Comparison of ENCODE assay signal across 13 cellular contexts in the genomic region with DNA sequence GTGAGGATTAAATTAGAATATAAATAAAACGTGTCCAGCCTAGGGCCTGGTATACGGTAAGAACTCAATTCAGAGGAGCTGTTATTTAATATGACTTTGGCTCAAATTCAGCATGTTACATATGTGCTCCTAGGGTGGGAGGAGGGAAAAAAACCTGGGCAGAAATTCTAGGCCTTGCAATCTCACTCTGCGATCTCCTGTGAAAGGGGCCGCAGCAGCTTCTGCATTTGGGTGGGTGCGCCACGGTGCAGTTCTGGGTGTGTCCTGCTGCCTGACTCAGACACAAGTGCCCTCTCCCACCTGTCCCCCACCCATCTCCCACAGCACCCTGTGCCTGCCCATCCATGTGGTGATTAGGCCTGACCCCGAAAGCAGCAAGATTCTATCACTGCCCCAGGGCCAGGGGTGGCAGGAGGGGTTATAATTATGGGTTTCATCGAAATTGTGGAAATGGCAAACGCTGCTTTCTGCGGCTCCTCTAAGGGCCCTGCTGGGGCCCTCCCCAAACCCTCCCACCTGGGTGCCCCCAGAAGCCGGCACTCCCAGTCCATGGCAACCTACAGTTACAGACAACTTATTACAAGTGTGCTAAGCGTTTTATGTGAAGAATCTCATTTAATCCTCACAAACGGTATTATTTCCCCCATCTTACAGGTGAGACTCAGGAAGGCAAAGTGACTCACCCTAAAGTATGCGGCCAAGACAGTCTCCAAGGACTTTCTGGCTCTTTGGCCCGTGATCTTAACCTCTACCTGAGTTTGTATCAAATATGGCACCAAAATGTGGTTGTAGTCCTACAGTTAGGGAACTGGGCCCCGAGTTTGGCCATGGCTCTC. TPM values are rescaled to one million over a fixed set of nuclear protein-coding genes. Genes with fewer than 3 reads are reported as not detected.
DNase-seq lines count a peak whose midpoint lies in the region; ATAC-seq and TF ChIP-seq lines count a peak whose summit lies in the region.
"Had no signal": no experiment of that assay in that cellular context is flagged by ENCODE, and none has a peak within 500 bp of the region (broad histone marks: within the 10 kb centered on the region; RNA-seq: fewer than 3 reads in every experiment).

No MANE protein-coding gene starts in this region.

- H3K9me3 ChIP-seq in RWPE2 (ENCODE audit: severe bottlenecking) (no peaks in the 10 kb centered on the region), gastrocnemius medialis (no peaks in the 10 kb centered on the region), BE2C (no peaks in the 10 kb centered on the region)

- intact Hi-C loops in gastrocnemius medialis (cut with DNase I; ENCODE audit: low total_unique reads) = no loop called here

- DNase-seq in DMS 273 treated with DMSO at 0.1 percent for 48 hours (lab: John Stamatoyannopoulos, UW) (peak; percentile 22), RWPE2 (ENCODE audit: low spot score) (no peak), foreskin keratinocyte (peak in 1 of 2 donors; percentile 80), gastrocnemius medialis (no peak), BE2C (no peak), NCI-H524 treated with DMSO at 0.1 percent for 48 hours (lab: John Stamatoyannopoulos, UW) (no peak), DMS153 treated with DMSO at 0.1 percent for 48 hours (lab: John Stamatoyannopoulos, UW; ENCODE audit: unreplicated experiment) (no peak)
- DNase-seq: activated naive CD4-positive, alpha-beta T cell treated with anti-CD3 and anti-CD28 coated beads, Interleukin-2, amount 10 ng/mL, durations not matched to agents 7 days and 5 days; hippocampal formation; SW 1271 had no signal

- H3K27me3 ChIP-seq in RWPE2 (ENCODE audit: insufficient read depth, poor library complexity, severe bottlenecking) = no peaks in the 10 kb centered on the region
- H3K27me3 ChIP-seq in foreskin keratinocyte = no peaks in the 10 kb centered on the region
- no peaks in the 10 kb centered on the region for H3K27me3 ChIP-seq in gastrocnemius medialis
- no peaks in the 10 kb centered on the region for H3K27me3 ChIP-seq in BE2C
- H3K27me3 ChIP-seq: neural progenitor cell had no signal

- no peak for TF ChIP-seq CTCF in RWPE2 (IDR thresholded peaks at IDR 0.05; ENCODE audit: poor library complexity, severe bottlenecking)
- TF ChIP-seq CTCF in foreskin keratinocyte (conservative IDR thresholded peaks at IDR 0.05) = no peak
- no peak for TF ChIP-seq CTCF in gastrocnemius medialis (IDR thresholded peaks at IDR 0.05 in 4 of 5, conservative IDR thresholded peaks at IDR 0.05 in 1 of 5)
- TF ChIP-seq CTCF in BE2C (IDR thresholded peaks at IDR 0.05; ENCODE audit: low read depth, low read length) = no peak

- ATAC-seq in RWPE2 (ENCODE audit: low read depth) (peak; percentile 36; the same call in 2 of the 3 replicates), foreskin keratinocyte (peak; percentile 45), gastrocnemius medialis (no peak), HG02884 (IDR thresholded peaks at IDR 0.05; ENCODE audit: unreplicated experiment) (no peak)

- H3K36me3 ChIP-seq in RWPE2 (ENCODE audit: low read depth) (no peaks in the 10 kb centered on the region), gastrocnemius medialis (no peaks in the 10 kb centered on the region), BE2C (no peaks in the 10 kb centered on the region)
- H3K36me3 ChIP-seq: neural progenitor cell had no signal

- peaks cover 49% of the 10 kb centered on the region for H3K4me1 ChIP-seq in RWPE2 (ENCODE audit: insufficient read depth, poor library complexity, severe bottlenecking)
- H3K4me1 ChIP-seq in foreskin keratinocyte = peaks cover 31% of the 10 kb centered on the region
- H3K4me1 ChIP-seq in gastrocnemius medialis = peaks cover 0 to 5% of the 10 kb centered on the region in 2 donors
- no peaks in the 10 kb centered on the region for H3K4me1 ChIP-seq in BE2C

- no peak for TF ChIP-seq POLR2A in gastrocnemius medialis (IDR thresholded peaks at IDR 0.05)

- H3K27ac ChIP-seq in RWPE2 (ENCODE audit: poor library complexity, severe bottlenecking) (peak overlapping the region; percentile 99), foreskin keratinocyte (peak overlapping the region; percentile 99), gastrocnemius medialis (peak overlapping the region; percentile 55 to 81 (median 72))
- H3K27ac ChIP-seq: neural progenitor cell had no signal

- H3K4me3 ChIP-seq in RWPE2 (ENCODE audit: severe bottlenecking) = no peak overlapping the region
- no peak overlapping the region for H3K4me3 ChIP-seq in gastrocnemius medialis
- H3K4me3 ChIP-seq in BE2C (ENCODE audit: low read depth, low read length) = no peak overlapping the region
- H3K4me3 ChIP-seq: neural progenitor cell had no signal

- in situ Hi-C loops in gastrocnemius medialis (cut with MboI; ENCODE audit: low sequenced_read_pairs in 4 of 4) = no loop called here

RNA-seq across cellular contexts. Expression of a gene that starts 25.5 kb away (rescaled TPM):
- 2.2 and 2.5 TPM in 2 replicates for total RNA-seq in foreskin keratinocyte
- 1.2 and 1.5 TPM in 2 replicates for polyA plus RNA-seq in foreskin keratinocyte
- not detected for total RNA-seq in gastrocnemius medialis
- polyA plus RNA-seq in BE2C (2012; ENCODE audit: insufficient read depth, insufficient read length, low read depth) = not detected
- total RNA-seq: cardiac septum had no signal

Comparison
In these comparisons a context has a peak if more than half of its experiments do, and no peak if none do; other contexts are left out.
1. ATAC-seq: peak in RWPE2 (single experiment) and foreskin keratinocyte (single experiment); none in gastrocnemius medialis (0 of 2) and HG02884 (single experiment).
2. Peak in every context shown above with its lines, with median percentiles within 50 percentile points of each other: H3K27ac ChIP-seq.